35 cellular contexts compared by ENCODE assay signal in genomic region chr9:100477221-100477620, GRCh38. TPM values are rescaled to one million over a fixed set of nuclear protein-coding genes. Genes with fewer than 3 reads are reported as not detected.
"Had no signal": no experiment of that assay in that cellular context is flagged by ENCODE, and none has a peak within 500 bp of the region (broad histone marks: within the 10 kb centered on the region; RNA-seq: fewer than 3 reads in every experiment).

No MANE protein-coding gene starts in this region.

- ATAC-seq: activated CD8-positive, alpha-beta memory T cell treated with anti-CD3 and anti-CD28 coated beads, Interleukin-2, amount 10 ng/mL, durations not matched to agents 7 days and 5 days; activated T-cell treated with anti-CD3 and anti-CD28 coated beads, Interleukin-2, amount 50 U/mL, for 72 hours; activated T-helper 17 cell treated with anti-CD3 and anti-CD28 coated beads, Interleukin-2, amount 50 U/mL, for 72 hours; PC-3; Right ventricle myocardium inferior had no signal

- H3K36me3 Mint-ChIP-seq: activated CD8-positive, alpha-beta memory T cell treated with anti-CD3 and anti-CD28 coated beads, Interleukin-2, amount 10 ng/mL, durations not matched to agents 7 days and 5 days; activated naive CD8-positive, alpha-beta T cell treated with anti-CD3 and anti-CD28 coated beads for 36 hours had no signal

- H3K4me3 Mint-ChIP-seq: activated B cell treated with CpG ODN at 0.5 μM for 24 hours; activated CD4-positive, alpha-beta memory T cell treated with anti-CD3 and anti-CD28 coated beads, Interleukin-2, amount 10 ng/mL, durations not matched to agents 7 days and 5 days; activated CD8-positive, alpha-beta memory T cell treated with anti-CD3 and anti-CD28 coated beads, Interleukin-2, amount 10 ng/mL, durations not matched to agents 7 days and 5 days; activated naive CD8-positive, alpha-beta T cell treated with anti-CD3 and anti-CD28 coated beads for 36 hours; activated T-cell treated with anti-CD3 and anti-CD28 coated beads, Interleukin-2, amount 50 U/mL, for 72 hours; activated T-helper 17 cell treated with anti-CD3 and anti-CD28 coated beads, Interleukin-2, amount 50 U/mL, for 72 hours; central memory CD8-positive, alpha-beta T cell had no signal

- H3K4me3 ChIP-seq: cardiac muscle cell, Peyer's patch had no signal

- H3K27ac Mint-ChIP-seq: activated B cell treated with CpG ODN at 0.5 μM for 24 hours; activated CD4-positive, alpha-beta memory T cell treated with anti-CD3 and anti-CD28 coated beads, Interleukin-2, amount 10 ng/mL, durations not matched to agents 7 days and 5 days; activated CD8-positive, alpha-beta memory T cell treated with anti-CD3 and anti-CD28 coated beads, Interleukin-2, amount 10 ng/mL, durations not matched to agents 7 days and 5 days; activated naive CD8-positive, alpha-beta T cell treated with anti-CD3 and anti-CD28 coated beads for 36 hours; activated T-cell treated with anti-CD3 and anti-CD28 coated beads, Interleukin-2, amount 50 U/mL, for 72 hours; activated T-helper 17 cell treated with anti-CD3 and anti-CD28 coated beads, Interleukin-2, amount 50 U/mL, for 72 hours had no signal

- H3K9me3 Mint-ChIP-seq: activated CD4-positive, alpha-beta memory T cell treated with anti-CD3 and anti-CD28 coated beads, Interleukin-2, amount 10 ng/mL, durations not matched to agents 7 days and 5 days; activated naive CD8-positive, alpha-beta T cell treated with anti-CD3 and anti-CD28 coated beads for 36 hours; activated T-helper 17 cell treated with anti-CD3 and anti-CD28 coated beads, Interleukin-2, amount 50 U/mL, for 72 hours; central memory CD8-positive, alpha-beta T cell had no signal

- DNase-seq: activated B cell treated with CpG ODN at 0.5 μM for 24 hours; activated CD4-positive, alpha-beta memory T cell treated with anti-CD3 and anti-CD28 coated beads, Interleukin-2, amount 10 ng/mL, durations not matched to agents 7 days and 5 days; activated CD4-positive, alpha-beta T cell treated with anti-CD3 and anti-CD28 coated beads for 48 hours; activated CD4-positive, CD25-positive, alpha-beta regulatory T cell treated with anti-CD3 and anti-CD28 coated beads, Interleukin-2, amount 50 U/mL, for 72 hours; activated CD8-positive, alpha-beta memory T cell treated with anti-CD3 and anti-CD28 coated beads for 24 hours; activated CD8-positive, alpha-beta memory T cell treated with anti-CD3 and anti-CD28 coated beads, Interleukin-2, amount 10 ng/mL, durations not matched to agents 7 days and 5 days; activated CD8-positive, alpha-beta memory T cell treated with anti-CD3 and anti-CD28 coated beads, Interleukin-2, amount 50 U/mL, for 48 hours; activated effector memory CD4-positive, alpha-beta T cell treated with anti-CD3 and anti-CD28 coated beads, Interleukin-2, amount 50 U/mL, for 16 hours; activated naive CD4-positive, alpha-beta T cell; activated naive CD4-positive, alpha-beta T cell treated with anti-CD3 and anti-CD28 coated beads, Interleukin-2, amount 50 U/mL, for 16 hours; activated naive CD8-positive, alpha-beta T cell treated with anti-CD3 and anti-CD28 coated beads for 36 hours; activated T-cell treated with anti-CD3 and anti-CD28 coated beads, Interleukin-2, amount 50 U/mL, for 72 hours; amniotic stem cell; aorta; Karpas-422; KBM-7; NCI-H1105; NCI-H1417 treated with DMSO at 0.1 percent for 48 hours; NCI-H187 treated with DMSO at 0.1 percent for 48 hours; NCI-H510A; NCI-H526; NCI-H748 treated with DMSO at 0.1 percent for 48 hours; NK-92 treated with Interleukin-12 subunit alpha and Interleukin-12 subunit beta, amount 100 ng/mL, for 24 hours; PC-3; Peyer's patch; RPMI8226; SIG-M5; SW 1271; T-helper 1 cell; T-helper 2 cell; T-helper 9 cell had no signal

RNA-seq across cellular contexts. Expression of gene TMEFF1, which starts 4.3 kb away (rescaled TPM):
- total RNA-seq: activated B cell treated with CpG ODN at 0.5 μM for 24 hours, PC-3 had no signal
